20 cellular contexts compared by ENCODE assay signal in genomic region chr6:127967708-127968107, GRCh38.
DNase-seq lines count a peak whose midpoint lies in the region; ATAC-seq and TF ChIP-seq lines count a peak whose summit lies in the region.
"Had no signal": no experiment of that assay in that cellular context is flagged by ENCODE, and none has a peak within 500 bp of the region (broad histone marks: within the 10 kb centered on the region; RNA-seq: fewer than 3 reads in every experiment).

No MANE protein-coding gene starts in this region.

- H3K4me1 ChIP-seq in osteoblast (ENCODE audit: insufficient read depth, low read length) (peaks cover 11% of the 10 kb centered on the region), ascending aorta (no peaks in the 10 kb centered on the region)
- H3K4me1 ChIP-seq: BE2C, body of pancreas, esophagus squamous epithelium, psoas muscle, stomach, upper lobe of right lung had no signal

- peaks cover 36% of the 10 kb centered on the region for H3K4me1 Mint-ChIP-seq in activated CD4-positive, alpha-beta T cell treated with anti-CD3 and anti-CD28 coated beads, Interleukin-2, amount 10 ng/mL, durations not matched to agents 24 days and 14 days
- peaks cover 34% of the 10 kb centered on the region for H3K4me1 Mint-ChIP-seq in T-helper 1 cell treated with Interleukin-12 subunit alpha and Interleukin-12 subunit beta and Interleukin-4 antibody, amounts not matched to agents 30 μg/mL and 1 μg/mL, for 36 hours (ENCODE audit: low read depth)

- H4K20me1 ChIP-seq in osteoblast (ENCODE audit: insufficient read depth, low read length): no peaks in the 10 kb centered on the region

- intact Hi-C loops in activated CD4-positive, alpha-beta T cell treated with anti-CD3 and anti-CD28 coated beads, Interleukin-2, amount 10 ng/mL, durations not matched to agents 24 days and 14 days (cut with micrococcal nuclease): no loop called here
- intact Hi-C loops in ascending aorta (cut with DNase I): no loop called here

- H3K27ac ChIP-seq in osteoblast (ENCODE audit: low read depth, low read length) (no peak overlapping the region), ascending aorta (no peak overlapping the region)
- H3K27ac ChIP-seq: body of pancreas, esophagus squamous epithelium, psoas muscle, stomach, upper lobe of right lung had no signal

- H3K36me3 ChIP-seq in osteoblast (ENCODE audit: insufficient read depth, low read length) (peaks cover 6% of the 10 kb centered on the region), ascending aorta (peaks cover 0 to 12% of the 10 kb centered on the region in 2 donors)
- H3K36me3 ChIP-seq: BE2C had no signal

- no peak overlapping the region for H2AFZ ChIP-seq in osteoblast (ENCODE audit: low read length)

- H3K4me3 Mint-ChIP-seq in activated CD4-positive, alpha-beta T cell treated with anti-CD3 and anti-CD28 coated beads, Interleukin-2, amount 10 ng/mL, durations not matched to agents 24 days and 14 days: peak overlapping the region; percentile 27
- peak overlapping the region; percentile 43 for H3K4me3 Mint-ChIP-seq in T-helper 1 cell treated with Interleukin-12 subunit alpha and Interleukin-12 subunit beta and Interleukin-4 antibody, amounts not matched to agents 30 μg/mL and 1 μg/mL, for 36 hours

- no peaks in the 10 kb centered on the region for H3K27me3 ChIP-seq in osteoblast (ENCODE audit: insufficient read depth, low read length)
- no peaks in the 10 kb centered on the region for H3K27me3 ChIP-seq in ascending aorta
- H3K27me3 ChIP-seq: BE2C, body of pancreas, esophagus squamous epithelium, stomach, upper lobe of right lung had no signal

- H3K36me3 Mint-ChIP-seq in activated CD4-positive, alpha-beta T cell treated with anti-CD3 and anti-CD28 coated beads, Interleukin-2, amount 10 ng/mL, durations not matched to agents 24 days and 14 days (ENCODE audit: low read depth): peaks cover 9% of the 10 kb centered on the region
- peaks cover 15% of the 10 kb centered on the region for H3K36me3 Mint-ChIP-seq in T-helper 1 cell treated with Interleukin-12 subunit alpha and Interleukin-12 subunit beta and Interleukin-4 antibody, amounts not matched to agents 30 μg/mL and 1 μg/mL, for 36 hours (ENCODE audit: low read depth)

- H3K79me2 ChIP-seq in osteoblast (ENCODE audit: insufficient read depth, low read length): no peaks in the 10 kb centered on the region

- H3K9me3 ChIP-seq in osteoblast (ENCODE audit: low read depth, low read length) (no peaks in the 10 kb centered on the region), ascending aorta (no peaks in the 10 kb centered on the region)
- H3K9me3 ChIP-seq: BE2C, body of pancreas, esophagus squamous epithelium, psoas muscle, stomach, upper lobe of right lung had no signal

- H3K27ac Mint-ChIP-seq in activated CD4-positive, alpha-beta T cell treated with anti-CD3 and anti-CD28 coated beads, Interleukin-2, amount 10 ng/mL, durations not matched to agents 24 days and 14 days: peak overlapping the region; percentile 71
- peak overlapping the region; percentile 80 for H3K27ac Mint-ChIP-seq in T-helper 1 cell treated with Interleukin-12 subunit alpha and Interleukin-12 subunit beta and Interleukin-4 antibody, amounts not matched to agents 30 μg/mL and 1 μg/mL, for 36 hours

- TF ChIP-seq CTCF in osteoblast (IDR thresholded peaks at IDR 0.05; ENCODE audit: extremely low read depth, low read depth, low read length) (no peak), ascending aorta (IDR thresholded peaks at IDR 0.05) (no peak)

- DNase-seq in activated CD4-positive, alpha-beta T cell treated with anti-CD3 and anti-CD28 coated beads, Interleukin-2, amount 10 ng/mL, durations not matched to agents 24 days and 14 days: peak; percentile 80
- no peak for DNase-seq in activated CD4-positive, alpha-beta T cell treated with anti-CD3 and anti-CD28 coated beads for 1 hour
- DNase-seq in globus pallidus (ENCODE audit: low spot score): peak; percentile 74
- no peak for DNase-seq in stimulated activated naive CD8-positive, alpha-beta T cell treated with anti-CD3 and anti-CD28 coated beads, Interleukin-15, Interleukin-2, amounts not matched to agents 100 U/mL and 50 U/mL, for 24 hours
- no peak for DNase-seq in osteoblast (ENCODE audit: insufficient read length, low spot score, missing footprints)
- DNase-seq in ascending aorta (ENCODE audit: low spot score in 2 of 2): no peak
- DNase-seq in NCI-H524 (lab: John Stamatoyannopoulos, UW): no peak
- DNase-seq: activated CD4-positive, CD25-positive, alpha-beta regulatory T cell treated with anti-CD3 and anti-CD28 coated beads, Interleukin-2, amount 50 U/mL, for 72 hours; activated naive CD4-positive, alpha-beta T cell treated with anti-CD3 and anti-CD28 coated beads, Interleukin-2, amount 50 U/mL, for 16 hours; BE2C; body of pancreas; esophagus squamous epithelium; left cardiac atrium; NCI-H1417; NCI-H526 treated with DMSO at 0.1 percent for 48 hours; psoas muscle; stimulated activated CD4-positive, alpha-beta T cell treated with anti-CD3 and anti-CD28 coated beads, Interleukin-2, amount 100 ng/mL, for 24 hours; stomach; upper lobe of right lung had no signal

- no peaks in the 10 kb centered on the region for H3K27me3 Mint-ChIP-seq in activated CD4-positive, alpha-beta T cell treated with anti-CD3 and anti-CD28 coated beads, Interleukin-2, amount 10 ng/mL, durations not matched to agents 24 days and 14 days
- H3K27me3 Mint-ChIP-seq in T-helper 1 cell treated with Interleukin-12 subunit alpha and Interleukin-12 subunit beta and Interleukin-4 antibody, amounts not matched to agents 30 μg/mL and 1 μg/mL, for 36 hours (ENCODE audit: low read depth): no peaks in the 10 kb centered on the region

- H3K9me3 Mint-ChIP-seq in activated CD4-positive, alpha-beta T cell treated with anti-CD3 and anti-CD28 coated beads, Interleukin-2, amount 10 ng/mL, durations not matched to agents 24 days and 14 days: peaks cover 19% of the 10 kb centered on the region
- H3K9me3 Mint-ChIP-seq in T-helper 1 cell treated with Interleukin-12 subunit alpha and Interleukin-12 subunit beta and Interleukin-4 antibody, amounts not matched to agents 30 μg/mL and 1 μg/mL, for 36 hours: peaks cover 18% of the 10 kb centered on the region

- ATAC-seq in stimulated activated naive CD8-positive, alpha-beta T cell treated with anti-CD3 and anti-CD28 coated beads, Interleukin-15, Interleukin-2, amounts not matched to agents 100 U/mL and 50 U/mL, for 24 hours: peak; percentile 22
- ATAC-seq: body of pancreas, left cardiac atrium, psoas muscle, upper lobe of right lung had no signal

- H3K4me2 ChIP-seq in osteoblast (ENCODE audit: insufficient read depth, low read length): no peak overlapping the region

- H3K4me3 ChIP-seq in osteoblast (ENCODE audit: insufficient read depth, low read length) (no peak overlapping the region), ascending aorta (no peak overlapping the region)
- H3K4me3 ChIP-seq: body of pancreas, esophagus squamous epithelium, psoas muscle, stomach, upper lobe of right lung had no signal

Comparison
In these comparisons a context has a peak if more than half of its experiments do, and no peak if none do; other contexts are left out.
1. DNase-seq: peak in activated CD4-positive, alpha-beta T cell treated with anti-CD3 and anti-CD28 coated beads, Interleukin-2, amount 10 ng/mL, durations not matched to agents 24 days and 14 days (single experiment) and globus pallidus (single experiment); none in activated CD4-positive, alpha-beta T cell treated with anti-CD3 and anti-CD28 coated beads for 1 hour (single experiment), stimulated activated naive CD8-positive, alpha-beta T cell treated with anti-CD3 and anti-CD28 coated beads, Interleukin-15, Interleukin-2, amounts not matched to agents 100 U/mL and 50 U/mL, for 24 hours (single experiment), osteoblast (single experiment), ascending aorta (0 of 2) and NCI-H524 (0 of 2).